1 cellular context compared by ENCODE assay signal in genomic region chr10:103983367-103983911, GRCh38.
TF ChIP-seq lines count a peak whose summit lies in the region.

No MANE protein-coding gene starts in this region.

TF ChIP-seq in GM23338, 12 proteins besides CTCF, POLR2A, EP300 and RAD21 (continued from another document):
- TF ChIP-seq ZNF462 (CRISPR knock-in tag; IDR thresholded peaks at IDR 0.05), result no peak
- no peak for TF ChIP-seq POLR2AphosphoS5 (IDR thresholded peaks at IDR 0.05; ENCODE audit: low read depth)
- TF ChIP-seq NANOG (IDR thresholded peaks at IDR 0.05; ENCODE audit: borderline replicate concordance), result no peak
- no peak for TF ChIP-seq ETS1 (IDR thresholded peaks at IDR 0.05)
TF ChIP-seq in GM23338: peak in this region for 0.
